19 cellular contexts compared by ENCODE assay signal in the genomic region with DNA sequence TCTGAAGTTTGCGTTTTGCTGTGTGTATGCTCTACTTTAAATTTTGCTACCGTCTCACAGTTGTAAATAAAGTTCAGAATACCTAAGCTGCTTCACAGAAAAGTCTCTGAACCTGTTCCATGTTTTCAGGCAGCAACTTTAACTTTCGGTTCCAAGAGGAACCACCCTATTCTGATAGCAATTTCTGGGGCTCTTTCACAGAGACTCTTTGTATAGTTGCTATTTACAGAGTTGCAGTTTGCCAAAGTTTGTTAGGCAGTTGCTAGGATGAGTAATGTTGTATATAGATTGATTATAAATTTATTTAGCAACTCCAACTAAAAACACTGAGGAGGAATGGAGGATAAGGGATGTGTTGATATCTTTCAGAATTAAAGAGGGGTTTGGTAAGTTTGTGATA. TPM values are rescaled to one million over a fixed set of nuclear protein-coding genes. Genes with fewer than 3 reads are reported as not detected.
DNase-seq lines count a peak whose midpoint lies in the region; ATAC-seq and TF ChIP-seq lines count a peak whose summit lies in the region.
"Had no signal": no experiment of that assay in that cellular context is flagged by ENCODE, and none has a peak within 500 bp of the region (broad histone marks: within the 10 kb centered on the region; RNA-seq: fewer than 3 reads in every experiment).

No MANE protein-coding gene starts in this region.

- H3K4me3 ChIP-seq in HUES48 (ENCODE audit: low read depth, low read length) = no peak overlapping the region
- H3K4me3 ChIP-seq: adrenal gland, BLaER1, HAP-1 had no signal

- H3K4me1 ChIP-seq in HUES48 (ENCODE audit: control insufficient read depth, insufficient read depth, low read length) = 0 out of 2 replicates have a peak, but pooled peaks cover 3% of the 10 kb centered on the region
- H3K4me1 ChIP-seq: HAP-1 had no signal

- peak overlapping the region; percentile 19 for H3K4me3 Mint-ChIP-seq in progenitor cell of endocrine pancreas (ENCODE audit: low read depth)
- H3K4me3 Mint-ChIP-seq in natural killer cell treated with Interleukin-12 subunit alpha and Interleukin-12 subunit beta and Interleukin-15 and Interleukin-18, amount 100 ng/mL, for 72 hours = no peak overlapping the region
- no peak overlapping the region for H3K4me3 Mint-ChIP-seq in activated naive CD8-positive, alpha-beta T cell treated with anti-CD3 and anti-CD28 coated beads for 36 hours
- H3K4me3 Mint-ChIP-seq: stimulated activated naive B cell treated with anti-CD40 and anti-IgM and Interleukin-4, amounts not matched to agents 10 μg/mL and 1 μg/mL and 100 μg/mL, for 72 hours had no signal

- TF ChIP-seq CTCF in progenitor cell of endocrine pancreas (IDR thresholded peaks at IDR 0.05; ENCODE audit: unreplicated experiment) = no peak

- H3K4me1 Mint-ChIP-seq in progenitor cell of endocrine pancreas (ENCODE audit: low read depth) = peaks cover 21% of the 10 kb centered on the region
- peaks cover 0 to 4% of the 10 kb centered on the region in 2 donors for H3K4me1 Mint-ChIP-seq in natural killer cell treated with Interleukin-12 subunit alpha and Interleukin-12 subunit beta and Interleukin-15 and Interleukin-18, amount 100 ng/mL, for 72 hours (ENCODE audit: low read depth in 2 of 2)
- peaks cover 2% of the 10 kb centered on the region for H3K4me1 Mint-ChIP-seq in activated naive CD8-positive, alpha-beta T cell treated with anti-CD3 and anti-CD28 coated beads for 36 hours

- peak overlapping the region; percentile 6 for H3K27ac ChIP-seq in HUES48 (ENCODE audit: low read depth, low read length)
- H3K27ac ChIP-seq: adrenal gland, BLaER1, WERI-Rb-1 had no signal

- H3K9me3 ChIP-seq in HUES48 (ENCODE audit: control insufficient read depth, insufficient read depth, low read length) = no peaks in the 10 kb centered on the region
- H3K9me3 ChIP-seq: adrenal gland, BLaER1, HAP-1, SK-N-SH had no signal

- DNase-seq in amniotic epithelial cell (ENCODE audit: low read depth) (peak; percentile 4), fibroblast of the conjunctiva (ENCODE audit: low read depth) (peak; percentile 3), progenitor cell of endocrine pancreas (ENCODE audit: low spot score, unreplicated experiment) (no peak), cortex of kidney (lab: John Stamatoyannopoulos, UW) (no peak)
- no peak for DNase-seq in activated naive CD4-positive, alpha-beta T cell (lab: John Stamatoyannopoulos, UW)
- no peak for DNase-seq in natural killer cell treated with Interleukin-12 subunit alpha and Interleukin-12 subunit beta and Interleukin-15 and Interleukin-18, amount 100 ng/mL, for 72 hours (ENCODE audit: low spot score)
- DNase-seq in activated naive CD8-positive, alpha-beta T cell treated with anti-CD3 and anti-CD28 coated beads for 36 hours = no peak
- DNase-seq: adrenal gland; hippocampal formation; mesendoderm; NCI-H146; NCI-H774; SK-N-SH; stimulated activated CD4-positive, alpha-beta T cell treated with anti-CD3 and anti-CD28 coated beads, Interleukin-2, amount 100 ng/mL, for 24 hours; stimulated activated naive B cell treated with anti-CD40 and anti-IgM and Interleukin-4, amounts not matched to agents 10 μg/mL and 1 μg/mL and 100 μg/mL, for 72 hours; WERI-Rb-1 had no signal

- H3K27me3 Mint-ChIP-seq in progenitor cell of endocrine pancreas = no peaks in the 10 kb centered on the region
- no peaks in the 10 kb centered on the region for H3K27me3 Mint-ChIP-seq in natural killer cell treated with Interleukin-12 subunit alpha and Interleukin-12 subunit beta and Interleukin-15 and Interleukin-18, amount 100 ng/mL, for 72 hours
- no peaks in the 10 kb centered on the region for H3K27me3 Mint-ChIP-seq in activated naive CD8-positive, alpha-beta T cell treated with anti-CD3 and anti-CD28 coated beads for 36 hours
- H3K27me3 Mint-ChIP-seq: stimulated activated naive B cell treated with anti-CD40 and anti-IgM and Interleukin-4, amounts not matched to agents 10 μg/mL and 1 μg/mL and 100 μg/mL, for 72 hours had no signal

- peak overlapping the region; percentile 91 for H3K27ac Mint-ChIP-seq in progenitor cell of endocrine pancreas
- no peak overlapping the region for H3K27ac Mint-ChIP-seq in natural killer cell treated with Interleukin-12 subunit alpha and Interleukin-12 subunit beta and Interleukin-15 and Interleukin-18, amount 100 ng/mL, for 72 hours
- H3K27ac Mint-ChIP-seq in activated naive CD8-positive, alpha-beta T cell treated with anti-CD3 and anti-CD28 coated beads for 36 hours = no peak overlapping the region
- H3K27ac Mint-ChIP-seq: stimulated activated naive B cell treated with anti-CD40 and anti-IgM and Interleukin-4, amounts not matched to agents 10 μg/mL and 1 μg/mL and 100 μg/mL, for 72 hours had no signal

- no peaks in the 10 kb centered on the region for H3K27me3 ChIP-seq in HUES48 (ENCODE audit: control insufficient read depth, insufficient read depth, low read length)
- H3K27me3 ChIP-seq: adrenal gland, BLaER1 had no signal

- ATAC-seq in natural killer cell treated with Interleukin-12 subunit alpha and Interleukin-12 subunit beta and Interleukin-15 and Interleukin-18, amount 100 ng/mL, for 72 hours = no peak

- H3K36me3 ChIP-seq in HUES48 (ENCODE audit: control insufficient read depth, insufficient read depth, low read length) = peaks cover 62% of the 10 kb centered on the region
- H3K36me3 ChIP-seq: HAP-1, WERI-Rb-1 had no signal

- H3K9ac ChIP-seq in HUES48 (ENCODE audit: low read depth, low read length) = no peak overlapping the region
- H3K9ac ChIP-seq: BLaER1, SK-N-SH had no signal

- H3K36me3 Mint-ChIP-seq in progenitor cell of endocrine pancreas (ENCODE audit: insufficient read depth) = peaks cover 13% of the 10 kb centered on the region
- no peaks in the 10 kb centered on the region for H3K36me3 Mint-ChIP-seq in natural killer cell treated with Interleukin-12 subunit alpha and Interleukin-12 subunit beta and Interleukin-15 and Interleukin-18, amount 100 ng/mL, for 72 hours
- H3K36me3 Mint-ChIP-seq in activated naive CD8-positive, alpha-beta T cell treated with anti-CD3 and anti-CD28 coated beads for 36 hours = no peaks in the 10 kb centered on the region

- H3K9me3 Mint-ChIP-seq in progenitor cell of endocrine pancreas (ENCODE audit: low read depth) = no peaks in the 10 kb centered on the region
- H3K9me3 Mint-ChIP-seq in natural killer cell treated with Interleukin-12 subunit alpha and Interleukin-12 subunit beta and Interleukin-15 and Interleukin-18, amount 100 ng/mL, for 72 hours = no peaks in the 10 kb centered on the region
- no peaks in the 10 kb centered on the region for H3K9me3 Mint-ChIP-seq in activated naive CD8-positive, alpha-beta T cell treated with anti-CD3 and anti-CD28 coated beads for 36 hours
- H3K9me3 Mint-ChIP-seq: stimulated activated naive B cell treated with anti-CD40 and anti-IgM and Interleukin-4, amounts not matched to agents 10 μg/mL and 1 μg/mL and 100 μg/mL, for 72 hours had no signal

RNA-seq across cellular contexts. Expression of gene FAM221A, which starts 5.8 kb away (rescaled TPM):
- 34.4 and 37.1 TPM in 2 replicates for total RNA-seq in progenitor cell of endocrine pancreas
- 10 to 100 TPM in 1 of 2 donors, 1 to 10 TPM in 1; 6.4 to 12.3 TPM for total RNA-seq in natural killer cell treated with Interleukin-12 subunit alpha and Interleukin-12 subunit beta and Interleukin-15 and Interleukin-18, amount 100 ng/mL, for 72 hours
- 1 to 10 TPM; 4.6 to 4.7 TPM for total RNA-seq in activated naive CD8-positive, alpha-beta T cell treated with anti-CD3 and anti-CD28 coated beads for 36 hours

RNA-seq across cellular contexts. Expression of gene STK31, which starts 24.2 kb away (rescaled TPM):
- total RNA-seq in progenitor cell of endocrine pancreas = 1.3 and 1.6 TPM in 2 replicates
- under 1 TPM; 0.22 to 0.52 TPM for total RNA-seq in natural killer cell treated with Interleukin-12 subunit alpha and Interleukin-12 subunit beta and Interleukin-15 and Interleukin-18, amount 100 ng/mL, for 72 hours
- total RNA-seq in activated naive CD8-positive, alpha-beta T cell treated with anti-CD3 and anti-CD28 coated beads for 36 hours = not detected

Comparison
In these comparisons a context has a peak if more than half of its experiments do, and no peak if none do; other contexts are left out.
1. DNase-seq: peak in amniotic epithelial cell (single experiment) and fibroblast of the conjunctiva (single experiment); none in progenitor cell of endocrine pancreas (single experiment), activated naive CD4-positive, alpha-beta T cell (0 of 4), natural killer cell treated with Interleukin-12 subunit alpha and Interleukin-12 subunit beta and Interleukin-15 and Interleukin-18, amount 100 ng/mL, for 72 hours (single experiment), cortex of kidney (single experiment) and activated naive CD8-positive, alpha-beta T cell treated with anti-CD3 and anti-CD28 coated beads for 36 hours (single experiment).